In genomic region chr5:153937661-153938060, GRCh38 we compare ENCODE assay signal across 21 cellular contexts.
"Had no signal": no experiment of that assay in that cellular context is flagged by ENCODE, and none has a peak within 500 bp of the region (broad histone marks: within the 10 kb centered on the region; RNA-seq: fewer than 3 reads in every experiment).

No MANE protein-coding gene starts in this region.

- H3K27ac ChIP-seq: colonic mucosa, foreskin keratinocyte, heart left ventricle, stomach had no signal

- H3K27ac Mint-ChIP-seq: endodermal cell; naive thymus-derived CD4-positive, alpha-beta T cell; nephron progenitor cell had no signal

- FAIRE-seq: endothelial cell of umbilical vein, small intestine had no signal

- H3K4me3 ChIP-seq: colonic mucosa, heart left ventricle, stomach had no signal

- H3K36me3 ChIP-seq: colonic mucosa, heart left ventricle, stomach had no signal

- DNase-seq: colonic mucosa; dermis blood vessel endothelial cell; effector CD4-positive, alpha-beta T cell; endodermal cell; erythroblast; foreskin keratinocyte; heart left ventricle; hippocampal formation; left colon; left ventricle myocardium superior; naive thymus-derived CD4-positive, alpha-beta T cell; nephron progenitor cell; posterior cingulate gyrus; small intestine; stimulated activated CD4-positive, alpha-beta T cell treated with anti-CD3 and anti-CD28 coated beads, Interleukin-12 subunit alpha, Interleukin-12 subunit beta, amount 100 ng/mL, for 4 hours; stimulated activated naive CD4-positive, alpha-beta T cell; stomach; substantia nigra; trophoblast cell had no signal

- H3K9me3 ChIP-seq: colonic mucosa had no signal

- H3K4me1 Mint-ChIP-seq: endodermal cell; naive thymus-derived CD4-positive, alpha-beta T cell; nephron progenitor cell had no signal

- ATAC-seq: foreskin keratinocyte; heart left ventricle; left colon; left ventricle myocardium superior; naive thymus-derived CD4-positive, alpha-beta T cell; sciatic nerve had no signal

- H3K4me3 Mint-ChIP-seq: endodermal cell; naive thymus-derived CD4-positive, alpha-beta T cell; nephron progenitor cell had no signal

- H3K4me1 ChIP-seq: colonic mucosa, foreskin keratinocyte, heart left ventricle, stomach had no signal

- H3K27me3 ChIP-seq: colonic mucosa, foreskin keratinocyte, heart left ventricle, stomach had no signal
